In genomic region chr7:6462094-6462493, GRCh38 we compare ENCODE assay signal across 18 cellular contexts.
"Had no signal": no experiment of that assay in that cellular context is flagged by ENCODE, and none has a peak within 500 bp of the region (broad histone marks: within the 10 kb centered on the region; RNA-seq: fewer than 3 reads in every experiment).

No MANE protein-coding gene starts in this region.

- H3K27me3 Mint-ChIP-seq: naive thymus-derived CD4-positive, alpha-beta T cell; stimulated activated naive CD8-positive, alpha-beta T cell treated with anti-CD3 and anti-CD28 coated beads, Interleukin-15, Interleukin-2, amounts not matched to agents 100 ng/mL and 50 ng/mL, for 24 hours had no signal

- H3K4me3 Mint-ChIP-seq: activated T-cell treated with anti-CD3 and anti-CD28 coated beads, Interleukin-2, amount 50 U/mL, for 72 hours; naive thymus-derived CD4-positive, alpha-beta T cell; neural progenitor cell; stimulated activated naive CD8-positive, alpha-beta T cell treated with anti-CD3 and anti-CD28 coated beads, Interleukin-15, Interleukin-2, amounts not matched to agents 100 ng/mL and 50 ng/mL, for 24 hours had no signal

- H3K27ac Mint-ChIP-seq: activated T-cell treated with anti-CD3 and anti-CD28 coated beads, Interleukin-2, amount 50 U/mL, for 72 hours; neural progenitor cell had no signal

- H3K4me3 ChIP-seq: ascending aorta, breast epithelium, neural progenitor cell, prostate gland, skin epidermis, tibial nerve, vagina had no signal

- H3K27ac ChIP-seq: ascending aorta, breast epithelium, neural progenitor cell, prostate gland, tibial nerve, vagina, WERI-Rb-1 had no signal

- H3K4me1 ChIP-seq: ascending aorta, breast epithelium, neural progenitor cell, prostate gland, tibial nerve, vagina had no signal

- H3K9me3 Mint-ChIP-seq: activated T-cell treated with anti-CD3 and anti-CD28 coated beads, Interleukin-2, amount 50 U/mL, for 72 hours; naive thymus-derived CD4-positive, alpha-beta T cell; stimulated activated naive CD8-positive, alpha-beta T cell treated with anti-CD3 and anti-CD28 coated beads, Interleukin-15, Interleukin-2, amounts not matched to agents 100 ng/mL and 50 ng/mL, for 24 hours had no signal

- H2AFZ ChIP-seq: neural progenitor cell had no signal

- H3K36me3 ChIP-seq: prostate gland had no signal

- H3K27me3 ChIP-seq: ascending aorta, breast epithelium, neural progenitor cell, tibial nerve, vagina had no signal

- H3K4me1 Mint-ChIP-seq: neural progenitor cell had no signal

- DNase-seq: activated CD4-positive, alpha-beta T cell treated with anti-CD3 and anti-CD28 coated beads for 1 hour; activated CD4-positive, alpha-beta T cell treated with anti-CD3 and anti-CD28 coated beads, Interleukin-2, amount 50 U/mL, for 4 hours; activated effector memory CD4-positive, alpha-beta T cell treated with anti-CD3 and anti-CD28 coated beads, Interleukin-2, amount 50 U/mL, for 16 hours; activated naive CD4-positive, alpha-beta T cell treated with anti-CD3 and anti-CD28 coated beads, Interleukin-2, amount 50 U/mL, for 16 hours; activated T-cell treated with anti-CD3 and anti-CD28 coated beads, Interleukin-2, amount 50 U/mL, for 72 hours; cortex of kidney; mesenchymal stem cell; naive thymus-derived CD4-positive, alpha-beta T cell; right cardiac atrium; WERI-Rb-1 had no signal

- H3K4me2 ChIP-seq: neural progenitor cell had no signal

- H3K9me3 ChIP-seq: ascending aorta, breast epithelium, prostate gland, tibial nerve, vagina had no signal

- H3K9ac ChIP-seq: neural progenitor cell had no signal
